7 cellular contexts compared by ENCODE assay signal in the genomic region with DNA sequence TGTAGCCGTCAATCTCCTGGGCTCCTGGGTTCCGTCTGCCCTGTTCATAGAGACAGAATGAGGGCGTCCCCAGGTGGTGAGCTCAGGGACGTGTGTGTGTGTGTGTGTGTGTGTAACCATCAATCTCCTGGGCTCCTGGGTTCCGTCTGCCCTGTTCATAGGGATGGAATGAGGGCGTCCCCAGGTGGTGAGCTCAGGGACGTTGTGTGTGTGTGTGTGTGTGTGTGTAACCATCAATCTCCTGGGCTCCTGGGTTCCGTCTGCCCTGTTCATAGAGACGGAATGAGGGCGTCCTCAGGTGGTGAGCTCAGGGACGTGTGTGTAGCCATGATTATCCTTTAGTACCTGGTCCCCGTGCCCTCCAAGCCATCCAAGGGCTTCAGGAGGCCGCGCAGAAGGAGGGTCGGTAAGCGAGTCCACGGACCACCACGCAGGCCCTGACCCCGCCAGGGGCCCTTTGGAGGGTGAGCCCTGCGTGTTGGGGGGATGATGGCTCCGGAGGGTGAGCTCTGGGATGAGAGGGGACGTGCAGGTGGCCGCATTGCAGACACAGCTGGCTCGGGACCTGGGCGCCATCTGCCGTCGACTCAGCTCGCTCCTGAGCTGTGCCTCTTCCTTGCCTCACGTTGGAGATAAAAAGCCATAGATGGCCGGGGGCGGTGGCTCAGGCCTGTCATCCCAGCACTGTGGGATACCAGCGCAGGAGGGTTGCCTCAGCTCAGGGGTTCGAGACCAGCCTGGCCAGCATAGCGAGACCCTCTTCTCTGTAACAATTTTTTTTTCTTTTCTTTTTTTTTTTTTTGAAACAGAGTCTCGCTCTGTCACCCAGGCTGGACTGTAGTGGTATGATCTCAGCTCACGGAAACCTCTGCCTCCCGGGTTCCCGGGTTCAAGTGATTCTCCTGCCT. TPM values are rescaled to one million over a fixed set of nuclear protein-coding genes. Genes with fewer than 3 reads are reported as not detected.
A peak's percentile ranks its signal among the peaks of the same experiment; 100 is the strongest.
DNase-seq lines count a peak whose midpoint lies in the region; ATAC-seq and TF ChIP-seq lines count a peak whose summit lies in the region.

No MANE protein-coding gene starts in this region.

- H3K36me3 ChIP-seq in H7 (replicated peaks; ENCODE audit: control insufficient read depth, insufficient read depth, low read length) (no peaks in the 10 kb centered on the region), prostate gland (no peaks in the 10 kb centered on the region)

- H3K9me3 Mint-ChIP-seq in T-helper 1 cell treated with Interleukin-12 subunit alpha and Interleukin-12 subunit beta and Interleukin-4 antibody, amounts not matched to agents 30 μg/mL and 1 μg/mL, for 36 hours: no peaks in the 10 kb centered on the region

- no peak for ATAC-seq in HG02852 (IDR thresholded peaks at IDR 0.05; ENCODE audit: unreplicated experiment)

- H3K36me3 Mint-ChIP-seq in T-helper 1 cell treated with Interleukin-12 subunit alpha and Interleukin-12 subunit beta and Interleukin-4 antibody, amounts not matched to agents 30 μg/mL and 1 μg/mL, for 36 hours (ENCODE audit: low read depth): no peaks in the 10 kb centered on the region

- peaks cover 17% of the 10 kb centered on the region for H3K4me1 Mint-ChIP-seq in T-helper 1 cell treated with Interleukin-12 subunit alpha and Interleukin-12 subunit beta and Interleukin-4 antibody, amounts not matched to agents 30 μg/mL and 1 μg/mL, for 36 hours (ENCODE audit: low read depth)

- DNase-seq in H7 (no peak), fibroblast of peridontal ligament (ENCODE audit: extremely low read depth) (peak; percentile 42), retina (peak; percentile 71), prostate gland (ENCODE audit: low spot score) (no peak), NCI-H69 (lab: John Stamatoyannopoulos, UW) (no peak)

- no peak for TF ChIP-seq CTCF in prostate gland (IDR thresholded peaks at IDR 0.05)

- peaks cover 4% of the 10 kb centered on the region for H3K4me1 ChIP-seq in prostate gland (replicated peaks)

- H3K27me3 ChIP-seq in H7 (ENCODE audit: control insufficient read depth, insufficient read depth, low read length) (peaks cover 7% of the 10 kb centered on the region; the same call in 1 of the 2 replicates), prostate gland (replicated peaks; ENCODE audit: insufficient read depth) (no peaks in the 10 kb centered on the region)

- peak overlapping the region; percentile 12 for H3K27ac Mint-ChIP-seq in T-helper 1 cell treated with Interleukin-12 subunit alpha and Interleukin-12 subunit beta and Interleukin-4 antibody, amounts not matched to agents 30 μg/mL and 1 μg/mL, for 36 hours

- intact Hi-C loops in prostate gland (cut with DNase I): no loop called here

- peak overlapping the region; percentile 77 for H3K4me3 Mint-ChIP-seq in T-helper 1 cell treated with Interleukin-12 subunit alpha and Interleukin-12 subunit beta and Interleukin-4 antibody, amounts not matched to agents 30 μg/mL and 1 μg/mL, for 36 hours

- H3K27ac ChIP-seq in prostate gland: no peak overlapping the region

- TF ChIP-seq POLR2A in prostate gland (IDR thresholded peaks at IDR 0.05): no peak

- 72% methylated on average over 36 of the region's 38 CpGs for WGBS in prostate gland

- H3K9me3 ChIP-seq in prostate gland: no peaks in the 10 kb centered on the region

- H3K4me3 ChIP-seq in H7 (ENCODE audit: insufficient read depth, low read depth, low read length) (peak overlapping the region; percentile 22), prostate gland (no peak overlapping the region)

- H3K27me3 Mint-ChIP-seq in T-helper 1 cell treated with Interleukin-12 subunit alpha and Interleukin-12 subunit beta and Interleukin-4 antibody, amounts not matched to agents 30 μg/mL and 1 μg/mL, for 36 hours (ENCODE audit: low read depth): peaks cover 5% of the 10 kb centered on the region

RNA-seq across cellular contexts. Expression of gene GTPBP6, which starts 5.4 kb away (rescaled TPM):
- total RNA-seq in H7 (2014; rRNA removed; shearing (Covaris generic)): 38.4 and 48.9 TPM in 2 replicates
- 10 to 100 TPM; 43.9 to 69.6 TPM for total RNA-seq in prostate gland

RNA-seq across cellular contexts. Expression of gene PLCXD1, which starts 42.8 kb away (rescaled TPM):
- 86.3 and 92.0 TPM in 2 replicates for total RNA-seq in H7 (2014; rRNA removed; shearing (Covaris generic))
- 10 to 100 TPM; 12.9 to 20.8 TPM for total RNA-seq in prostate gland

Comparison
In these comparisons a context has a peak if more than half of its experiments do, and no peak if none do; other contexts are left out.
1. DNase-seq: peak in fibroblast of peridontal ligament (single experiment) and retina (single experiment); none in H7 (single experiment), prostate gland (single experiment) and NCI-H69 (single experiment).